9 cellular contexts compared by ENCODE assay signal in genomic region chr3:48575366-48575765, GRCh38. TPM values are rescaled to one million over a fixed set of nuclear protein-coding genes. Genes with fewer than 3 reads are reported as not detected.
"Had no signal": no experiment of that assay in that cellular context is flagged by ENCODE, and none has a peak within 500 bp of the region (broad histone marks: within the 10 kb centered on the region; RNA-seq: fewer than 3 reads in every experiment).

No MANE protein-coding gene starts in this region.

- H3K9me3 Mint-ChIP-seq: HFFc6, IgD-negative memory B cell had no signal

- H3K9ac ChIP-seq: KMS-11 had no signal

- H3K4me3 Mint-ChIP-seq: HFFc6, IgD-negative memory B cell had no signal

- H3K27ac ChIP-seq: HL-60, KMS-11 had no signal

- H3K27ac Mint-ChIP-seq: HFFc6 had no signal

- H3K9me3 ChIP-seq: HAP-1 had no signal

- H3K27me3 Mint-ChIP-seq: IgD-negative memory B cell had no signal

- H3K36me3 Mint-ChIP-seq: IgD-negative memory B cell had no signal

- H3K4me1 Mint-ChIP-seq: IgD-negative memory B cell had no signal

- DNase-seq: GOT3, HFFc6, KBM-7 had no signal

- H3K36me3 ChIP-seq: HAP-1 had no signal

- ATAC-seq: HCT116 had no signal

- H3K4me2 ChIP-seq: KMS-11 had no signal

- H3K4me3 ChIP-seq: HAP-1 had no signal

- H3K4me1 ChIP-seq: HAP-1 had no signal

RNA-seq across cellular contexts. Expression of gene UCN2, which starts 11.8 kb away (rescaled TPM):
- polyA plus RNA-seq: IgD-negative memory B cell had no signal

RNA-seq across cellular contexts. Expression of gene COL7A1, which starts 19.8 kb away (rescaled TPM):
- polyA plus RNA-seq: IgD-negative memory B cell had no signal

RNA-seq across cellular contexts. Expression of gene TMEM89, which starts 46.2 kb away (rescaled TPM):
- total RNA-seq: HT1080 had no signal
- polyA plus RNA-seq: IgD-negative memory B cell had no signal
